Comparison of ENCODE assay signal across 1 cellular context in the genomic region with DNA sequence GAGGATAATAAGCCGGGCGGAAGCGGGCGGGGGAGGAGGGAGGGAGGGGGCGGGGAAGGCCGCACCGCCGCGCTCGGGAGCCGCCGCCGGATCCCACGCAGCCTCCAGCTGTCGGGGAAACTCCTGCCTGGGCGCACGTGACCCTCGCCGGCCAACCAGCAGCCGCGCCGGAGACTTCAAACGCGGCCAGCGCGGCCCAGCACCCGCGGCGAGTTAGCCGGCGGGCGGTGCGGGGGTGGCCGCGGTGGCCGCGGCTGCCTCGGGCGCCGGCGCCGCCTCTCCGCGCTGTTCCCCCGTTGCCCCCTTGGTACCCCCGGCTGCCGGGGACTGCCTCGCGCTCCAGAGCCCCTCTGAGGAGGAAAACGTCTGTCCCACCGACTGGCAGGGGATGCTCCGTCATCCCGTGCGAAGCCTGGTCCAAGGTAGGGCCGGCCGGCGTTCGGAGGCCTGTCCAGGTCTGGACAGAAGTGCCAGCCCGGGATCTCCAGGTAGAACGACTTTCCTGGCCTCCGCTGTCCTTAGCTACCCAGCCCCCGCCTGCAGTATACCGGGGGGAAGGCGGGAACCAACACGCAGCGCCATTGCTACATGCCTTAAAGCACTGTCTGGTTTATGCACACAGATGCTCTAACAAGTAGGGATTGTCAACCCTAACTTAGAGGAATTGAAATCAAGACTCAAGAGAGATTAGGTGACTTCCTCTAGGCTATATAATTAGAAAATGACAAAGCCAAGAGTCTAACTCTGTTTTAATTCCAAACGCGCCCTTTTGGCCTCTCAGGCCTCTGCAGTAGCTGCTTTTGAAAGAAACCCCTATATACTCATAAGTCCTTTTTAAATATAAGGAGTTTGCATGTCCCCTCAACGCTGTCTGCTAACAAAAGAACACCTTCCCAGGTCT.
TF ChIP-seq lines count a peak whose summit lies in the region.

A gene with protein sequence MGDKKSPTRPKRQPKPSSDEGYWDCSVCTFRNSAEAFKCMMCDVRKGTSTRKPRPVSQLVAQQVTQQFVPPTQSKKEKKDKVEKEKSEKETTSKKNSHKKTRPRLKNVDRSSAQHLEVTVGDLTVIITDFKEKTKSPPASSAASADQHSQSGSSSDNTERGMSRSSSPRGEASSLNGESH (minus strand): TSS at position 9 of the 901 bp plus-strand sequence. CDS start 68 bp downstream, outside the sequence.

TF ChIP-seq in HEK293, 187 proteins besides CTCF, POLR2A, EP300 and RAD21 (continued from another document and continues in another):
- no peak for TF ChIP-seq ZNF239 (tag by site-specific recombination; IDR thresholded peaks at IDR 0.05)
- TF ChIP-seq, protein P1, sequence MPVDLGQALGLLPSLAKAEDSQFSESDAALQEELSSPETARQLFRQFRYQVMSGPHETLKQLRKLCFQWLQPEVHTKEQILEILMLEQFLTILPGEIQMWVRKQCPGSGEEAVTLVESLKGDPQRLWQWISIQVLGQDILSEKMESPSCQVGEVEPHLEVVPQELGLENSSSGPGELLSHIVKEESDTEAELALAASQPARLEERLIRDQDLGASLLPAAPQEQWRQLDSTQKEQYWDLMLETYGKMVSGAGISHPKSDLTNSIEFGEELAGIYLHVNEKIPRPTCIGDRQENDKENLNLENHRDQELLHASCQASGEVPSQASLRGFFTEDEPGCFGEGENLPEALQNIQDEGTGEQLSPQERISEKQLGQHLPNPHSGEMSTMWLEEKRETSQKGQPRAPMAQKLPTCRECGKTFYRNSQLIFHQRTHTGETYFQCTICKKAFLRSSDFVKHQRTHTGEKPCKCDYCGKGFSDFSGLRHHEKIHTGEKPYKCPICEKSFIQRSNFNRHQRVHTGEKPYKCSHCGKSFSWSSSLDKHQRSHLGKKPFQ (tag by site-specific recombination; IDR thresholded peaks at IDR 0.05): no peak
- TF ChIP-seq, protein P2, sequence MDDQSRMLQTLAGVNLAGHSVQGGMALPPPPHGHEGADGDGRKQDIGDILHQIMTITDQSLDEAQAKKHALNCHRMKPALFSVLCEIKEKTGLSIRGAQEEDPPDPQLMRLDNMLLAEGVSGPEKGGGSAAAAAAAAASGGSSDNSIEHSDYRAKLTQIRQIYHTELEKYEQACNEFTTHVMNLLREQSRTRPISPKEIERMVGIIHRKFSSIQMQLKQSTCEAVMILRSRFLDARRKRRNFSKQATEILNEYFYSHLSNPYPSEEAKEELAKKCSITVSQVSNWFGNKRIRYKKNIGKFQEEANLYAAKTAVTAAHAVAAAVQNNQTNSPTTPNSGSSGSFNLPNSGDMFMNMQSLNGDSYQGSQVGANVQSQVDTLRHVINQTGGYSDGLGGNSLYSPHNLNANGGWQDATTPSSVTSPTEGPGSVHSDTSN (CRISPR knock-in tag; IDR thresholded peaks at IDR 0.05): 0 out of 2 replicates have a peak, but pooled peaks have one; percentile 42
- no peak for TF ChIP-seq ZNF416 (tag by site-specific recombination; IDR thresholded peaks at IDR 0.05)
- no peak for TF ChIP-seq ZNF837 (tag by site-specific recombination; IDR thresholded peaks at IDR 0.05)
- peak; percentile 27; the same call in 1 of the 2 replicates for TF ChIP-seq ZNF76 (tag by site-specific recombination; IDR thresholded peaks at IDR 0.05; ENCODE audit: borderline replicate concordance, low read depth)
- TF ChIP-seq ZNF560 (tag by site-specific recombination; IDR thresholded peaks at IDR 0.05; ENCODE audit: borderline replicate concordance): no peak
- peak; percentile 91 for TF ChIP-seq ZNF341 (tag by site-specific recombination; IDR thresholded peaks at IDR 0.05; ENCODE audit: low read depth)
- no peak for TF ChIP-seq ZNF555 (tag by site-specific recombination; conservative IDR thresholded peaks at IDR 0.05)
- TF ChIP-seq ZNF335 (tag by site-specific recombination; conservative IDR thresholded peaks at IDR 0.05): peak; percentile 85
- TF ChIP-seq ZNF19 (tag by site-specific recombination; IDR thresholded peaks at IDR 0.05; ENCODE audit: low read depth): no peak
- no peak for TF ChIP-seq SCRT1 (tag by site-specific recombination; IDR thresholded peaks at IDR 0.05; ENCODE audit: borderline replicate concordance)
- no peak for TF ChIP-seq ZNF324 (tag by site-specific recombination; IDR thresholded peaks at IDR 0.05)
- no peak for TF ChIP-seq ZSCAN16 (tag by site-specific recombination; IDR thresholded peaks at IDR 0.05)
- TF ChIP-seq ZBTB7A (tag by site-specific recombination; IDR thresholded peaks at IDR 0.05; ENCODE audit: low read depth): no peak
- TF ChIP-seq ZNF48 (tag by site-specific recombination; IDR thresholded peaks at IDR 0.05): no peak
- TF ChIP-seq ZNF174 (tag by site-specific recombination; IDR thresholded peaks at IDR 0.05): no peak
- TF ChIP-seq MZF1 (tag by site-specific recombination; IDR thresholded peaks at IDR 0.05; ENCODE audit: borderline replicate concordance): no peak
- no peak for TF ChIP-seq ZNF830 (tag by site-specific recombination; IDR thresholded peaks at IDR 0.05; ENCODE audit: low read depth)
- TF ChIP-seq MYNN (tag by site-specific recombination; IDR thresholded peaks at IDR 0.05; ENCODE audit: borderline replicate concordance): no peak
- no peak for TF ChIP-seq ZNF302 (tag by site-specific recombination; IDR thresholded peaks at IDR 0.05; ENCODE audit: low read depth)
- no peak for TF ChIP-seq ZNF792 (tag by site-specific recombination; IDR thresholded peaks at IDR 0.05)
- TF ChIP-seq ZNF501 (tag by site-specific recombination; IDR thresholded peaks at IDR 0.05): peak; percentile 55; the same call in 1 of the 2 replicates
- TF ChIP-seq SP2 (tag by site-specific recombination; IDR thresholded peaks at IDR 0.05): peak; percentile 32; the same call in 1 of the 2 replicates
- TF ChIP-seq ZNF23 (tag by site-specific recombination; IDR thresholded peaks at IDR 0.05; ENCODE audit: borderline replicate concordance): no peak
- no peak for TF ChIP-seq TRIM28 (IDR thresholded peaks at IDR 0.05; ENCODE audit: borderline replicate concordance, low read length)
- TF ChIP-seq BCL11A (tag by site-specific recombination; IDR thresholded peaks at IDR 0.05; ENCODE audit: low read depth): no peak
- TF ChIP-seq, protein P3, sequence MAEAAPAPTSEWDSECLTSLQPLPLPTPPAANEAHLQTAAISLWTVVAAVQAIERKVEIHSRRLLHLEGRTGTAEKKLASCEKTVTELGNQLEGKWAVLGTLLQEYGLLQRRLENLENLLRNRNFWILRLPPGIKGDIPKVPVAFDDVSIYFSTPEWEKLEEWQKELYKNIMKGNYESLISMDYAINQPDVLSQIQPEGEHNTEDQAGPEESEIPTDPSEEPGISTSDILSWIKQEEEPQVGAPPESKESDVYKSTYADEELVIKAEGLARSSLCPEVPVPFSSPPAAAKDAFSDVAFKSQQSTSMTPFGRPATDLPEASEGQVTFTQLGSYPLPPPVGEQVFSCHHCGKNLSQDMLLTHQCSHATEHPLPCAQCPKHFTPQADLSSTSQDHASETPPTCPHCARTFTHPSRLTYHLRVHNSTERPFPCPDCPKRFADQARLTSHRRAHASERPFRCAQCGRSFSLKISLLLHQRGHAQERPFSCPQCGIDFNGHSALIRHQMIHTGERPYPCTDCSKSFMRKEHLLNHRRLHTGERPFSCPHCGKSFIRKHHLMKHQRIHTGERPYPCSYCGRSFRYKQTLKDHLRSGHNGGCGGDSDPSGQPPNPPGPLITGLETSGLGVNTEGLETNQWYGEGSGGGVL (tag by site-specific recombination; IDR thresholded peaks at IDR 0.05): no peak
- no peak for TF ChIP-seq WT1 (tag by site-specific recombination; IDR thresholded peaks at IDR 0.05)
- no peak for TF ChIP-seq ZNF133 (tag by site-specific recombination; IDR thresholded peaks at IDR 0.05)
- TF ChIP-seq ZBTB20 (tag by site-specific recombination; IDR thresholded peaks at IDR 0.05): peak; percentile 70; the same call in 1 of the 2 replicates
- TF ChIP-seq KLF10 (tag by site-specific recombination; IDR thresholded peaks at IDR 0.05): no peak
- no peak for TF ChIP-seq ZFP41 (tag by site-specific recombination; IDR thresholded peaks at IDR 0.05; ENCODE audit: borderline replicate concordance)
- no peak for TF ChIP-seq ZNF184 (tag by site-specific recombination; IDR thresholded peaks at IDR 0.05)
- TF ChIP-seq, protein P4, sequence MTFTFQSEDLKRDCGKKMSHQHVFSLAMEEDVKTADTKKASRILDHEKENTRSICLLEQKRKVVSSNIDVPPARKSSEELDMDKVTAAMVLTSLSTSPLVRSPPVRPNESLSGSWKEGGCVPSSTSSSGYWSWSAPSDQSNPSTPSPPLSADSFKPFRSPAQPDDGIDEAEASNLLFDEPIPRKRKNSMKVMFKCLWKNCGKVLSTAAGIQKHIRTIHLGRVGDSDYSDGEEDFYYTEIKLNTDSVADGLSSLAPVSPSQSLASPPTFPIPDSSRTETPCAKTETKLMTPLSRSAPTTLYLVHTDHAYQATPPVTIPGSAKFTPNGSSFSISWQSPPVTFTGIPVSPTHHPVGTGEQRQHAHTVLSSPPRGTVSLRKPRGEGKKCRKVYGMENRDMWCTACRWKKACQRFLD (tag by site-specific recombination; IDR thresholded peaks at IDR 0.05): no peak
- TF ChIP-seq OVOL3 (tag by site-specific recombination; IDR thresholded peaks at IDR 0.05): no peak
- TF ChIP-seq, protein P5, sequence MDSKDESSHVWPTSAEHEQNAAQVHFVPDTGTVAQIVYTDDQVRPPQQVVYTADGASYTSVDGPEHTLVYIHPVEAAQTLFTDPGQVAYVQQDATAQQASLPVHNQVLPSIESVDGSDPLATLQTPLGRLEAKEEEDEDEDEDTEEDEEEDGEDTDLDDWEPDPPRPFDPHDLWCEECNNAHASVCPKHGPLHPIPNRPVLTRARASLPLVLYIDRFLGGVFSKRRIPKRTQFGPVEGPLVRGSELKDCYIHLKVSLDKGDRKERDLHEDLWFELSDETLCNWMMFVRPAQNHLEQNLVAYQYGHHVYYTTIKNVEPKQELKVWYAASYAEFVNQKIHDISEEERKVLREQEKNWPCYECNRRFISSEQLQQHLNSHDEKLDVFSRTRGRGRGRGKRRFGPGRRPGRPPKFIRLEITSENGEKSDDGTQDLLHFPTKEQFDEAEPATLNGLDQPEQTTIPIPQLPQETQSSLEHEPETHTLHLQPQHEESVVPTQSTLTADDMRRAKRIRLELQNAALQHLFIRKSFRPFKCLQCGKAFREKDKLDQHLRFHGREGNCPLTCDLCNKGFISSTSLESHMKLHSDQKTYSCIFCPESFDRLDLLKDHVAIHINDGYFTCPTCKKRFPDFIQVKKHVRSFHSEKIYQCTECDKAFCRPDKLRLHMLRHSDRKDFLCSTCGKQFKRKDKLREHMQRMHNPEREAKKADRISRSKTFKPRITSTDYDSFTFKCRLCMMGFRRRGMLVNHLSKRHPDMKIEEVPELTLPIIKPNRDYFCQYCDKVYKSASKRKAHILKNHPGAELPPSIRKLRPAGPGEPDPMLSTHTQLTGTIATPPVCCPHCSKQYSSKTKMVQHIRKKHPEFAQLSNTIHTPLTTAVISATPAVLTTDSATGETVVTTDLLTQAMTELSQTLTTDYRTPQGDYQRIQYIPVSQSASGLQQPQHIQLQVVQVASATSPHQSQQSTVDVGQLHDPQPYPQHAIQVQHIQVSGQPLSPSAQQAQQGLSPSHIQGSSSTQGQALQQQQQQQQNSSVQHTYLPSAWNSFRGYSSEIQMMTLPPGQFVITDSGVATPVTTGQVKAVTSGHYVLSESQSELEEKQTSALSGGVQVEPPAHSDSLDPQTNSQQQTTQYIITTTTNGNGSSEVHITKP (tag by site-specific recombination; IDR thresholded peaks at IDR 0.05): no peak
- TF ChIP-seq ZNF112 (tag by site-specific recombination; IDR thresholded peaks at IDR 0.05): no peak
- no peak for TF ChIP-seq GFI1B (tag by site-specific recombination; IDR thresholded peaks at IDR 0.05)
- TF ChIP-seq HOXD13 (CRISPR knock-in tag; IDR thresholded peaks at IDR 0.05; ENCODE audit: borderline replicate concordance): no peak
- 0 out of 2 replicates have a peak, but pooled peaks have one; percentile 19 for TF ChIP-seq ZXDB (tag by site-specific recombination; IDR thresholded peaks at IDR 0.05)
- TF ChIP-seq, protein P6, sequence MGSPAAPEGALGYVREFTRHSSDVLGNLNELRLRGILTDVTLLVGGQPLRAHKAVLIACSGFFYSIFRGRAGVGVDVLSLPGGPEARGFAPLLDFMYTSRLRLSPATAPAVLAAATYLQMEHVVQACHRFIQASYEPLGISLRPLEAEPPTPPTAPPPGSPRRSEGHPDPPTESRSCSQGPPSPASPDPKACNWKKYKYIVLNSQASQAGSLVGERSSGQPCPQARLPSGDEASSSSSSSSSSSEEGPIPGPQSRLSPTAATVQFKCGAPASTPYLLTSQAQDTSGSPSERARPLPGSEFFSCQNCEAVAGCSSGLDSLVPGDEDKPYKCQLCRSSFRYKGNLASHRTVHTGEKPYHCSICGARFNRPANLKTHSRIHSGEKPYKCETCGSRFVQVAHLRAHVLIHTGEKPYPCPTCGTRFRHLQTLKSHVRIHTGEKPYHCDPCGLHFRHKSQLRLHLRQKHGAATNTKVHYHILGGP (tag by site-specific recombination; IDR thresholded peaks at IDR 0.05): no peak
- no peak for TF ChIP-seq ZNF510 (tag by site-specific recombination; IDR thresholded peaks at IDR 0.05; ENCODE audit: insufficient replicate concordance)
- TF ChIP-seq TCF7L2 (IDR thresholded peaks at IDR 0.05; ENCODE audit: borderline replicate concordance, low read depth, low read length): peak; percentile 99
- TF ChIP-seq ZNF610 (tag by site-specific recombination; IDR thresholded peaks at IDR 0.05; ENCODE audit: borderline replicate concordance): no peak
- no peak for TF ChIP-seq ZIC2 (tag by site-specific recombination; IDR thresholded peaks at IDR 0.05)
- no peak for TF ChIP-seq ZNF366 (tag by site-specific recombination; conservative IDR thresholded peaks at IDR 0.05)
- TF ChIP-seq, protein P7, sequence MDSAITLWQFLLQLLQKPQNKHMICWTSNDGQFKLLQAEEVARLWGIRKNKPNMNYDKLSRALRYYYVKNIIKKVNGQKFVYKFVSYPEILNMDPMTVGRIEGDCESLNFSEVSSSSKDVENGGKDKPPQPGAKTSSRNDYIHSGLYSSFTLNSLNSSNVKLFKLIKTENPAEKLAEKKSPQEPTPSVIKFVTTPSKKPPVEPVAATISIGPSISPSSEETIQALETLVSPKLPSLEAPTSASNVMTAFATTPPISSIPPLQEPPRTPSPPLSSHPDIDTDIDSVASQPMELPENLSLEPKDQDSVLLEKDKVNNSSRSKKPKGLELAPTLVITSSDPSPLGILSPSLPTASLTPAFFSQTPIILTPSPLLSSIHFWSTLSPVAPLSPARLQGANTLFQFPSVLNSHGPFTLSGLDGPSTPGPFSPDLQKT (IDR thresholded peaks at IDR 0.05; ENCODE audit: borderline replicate concordance, low read depth, low read length): no peak
- no peak for TF ChIP-seq ZFP3 (tag by site-specific recombination; IDR thresholded peaks at IDR 0.05; ENCODE audit: low read depth)
- no peak for TF ChIP-seq ZNF529 (tag by site-specific recombination; IDR thresholded peaks at IDR 0.05; ENCODE audit: insufficient replicate concordance)
- TF ChIP-seq, protein P8, sequence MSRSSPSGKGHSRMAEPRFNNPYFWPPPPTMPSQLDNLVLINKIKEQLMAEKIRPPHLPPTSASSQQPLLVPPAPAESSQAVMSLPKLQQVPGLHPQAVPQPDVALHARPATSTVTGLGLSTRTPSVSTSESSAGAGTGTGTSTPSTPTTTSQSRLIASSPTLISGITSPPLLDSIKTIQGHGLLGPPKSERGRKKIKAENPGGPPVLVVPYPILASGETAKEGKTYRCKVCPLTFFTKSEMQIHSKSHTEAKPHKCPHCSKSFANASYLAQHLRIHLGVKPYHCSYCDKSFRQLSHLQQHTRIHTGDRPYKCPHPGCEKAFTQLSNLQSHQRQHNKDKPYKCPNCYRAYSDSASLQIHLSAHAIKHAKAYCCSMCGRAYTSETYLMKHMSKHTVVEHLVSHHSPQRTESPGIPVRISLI (tag by site-specific recombination; IDR thresholded peaks at IDR 0.05): no peak
- no peak for TF ChIP-seq ZNF394 (tag by site-specific recombination; IDR thresholded peaks at IDR 0.05; ENCODE audit: borderline replicate concordance)
- TF ChIP-seq ZBTB8A (tag by site-specific recombination; IDR thresholded peaks at IDR 0.05): no peak
- TF ChIP-seq ZNF354C (tag by site-specific recombination; IDR thresholded peaks at IDR 0.05; ENCODE audit: borderline replicate concordance, low read depth): no peak
